21 cellular contexts compared by ENCODE assay signal in the genomic region with DNA sequence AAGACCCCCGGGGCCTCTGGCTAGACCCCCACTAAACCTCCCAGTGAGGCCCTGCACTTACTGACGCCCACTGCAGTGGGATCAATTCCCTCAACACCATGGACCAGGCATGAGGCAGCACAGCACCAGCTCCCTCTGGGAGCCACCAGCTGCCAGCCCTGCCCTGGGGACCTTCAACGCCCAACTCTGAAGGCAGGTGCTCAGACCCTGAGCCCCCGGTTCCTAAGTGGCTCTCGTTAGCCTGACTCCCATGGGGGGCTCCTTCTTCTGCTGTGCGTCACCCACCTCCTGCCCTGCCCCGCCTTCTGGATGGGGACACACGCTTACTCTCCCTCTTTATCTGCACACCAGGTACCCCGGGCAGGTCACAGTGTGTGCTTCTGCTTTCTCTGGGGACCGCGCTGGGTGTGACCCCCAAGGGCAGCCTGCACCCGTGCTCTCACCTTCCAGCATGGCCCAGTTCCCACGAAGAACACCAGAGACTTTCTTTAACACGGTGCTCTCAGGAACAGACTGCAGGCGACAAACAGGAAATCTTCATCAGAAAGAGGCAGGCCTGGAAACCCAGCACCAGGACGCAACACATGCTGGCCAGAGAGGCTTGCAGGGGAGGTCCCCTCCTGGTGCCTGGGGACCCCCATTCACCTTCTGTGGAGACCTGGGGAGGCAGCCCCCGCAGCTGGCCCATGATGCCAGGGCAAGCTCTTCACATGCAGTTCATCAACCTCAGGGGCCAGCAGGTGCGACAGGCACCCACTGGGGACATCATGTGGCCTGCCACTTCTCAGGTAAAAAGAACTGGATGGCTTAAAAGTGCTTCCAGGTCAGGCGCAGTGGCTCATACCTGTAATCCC.
DNase-seq lines count a peak whose midpoint lies in the region; ATAC-seq and TF ChIP-seq lines count a peak whose summit lies in the region.
"Had no signal": no experiment of that assay in that cellular context is flagged by ENCODE, and none has a peak within 500 bp of the region (broad histone marks: within the 10 kb centered on the region; RNA-seq: fewer than 3 reads in every experiment).

No MANE protein-coding gene starts in this region.

- ATAC-seq in memory B cell (ENCODE audit: low read depth): no peak
- no peak for ATAC-seq in HG03521 (IDR thresholded peaks at IDR 0.05; ENCODE audit: unreplicated experiment)
- ATAC-seq: Right ventricle myocardium inferior had no signal

- H3K9me3 Mint-ChIP-seq in memory B cell: peaks cover 5% of the 10 kb centered on the region
- H3K9me3 Mint-ChIP-seq: CD4-positive, alpha-beta T cell had no signal

- H3K27me3 Mint-ChIP-seq in memory B cell: no peaks in the 10 kb centered on the region
- H3K27me3 Mint-ChIP-seq: CD4-positive, alpha-beta T cell had no signal

- peaks cover 90% of the 10 kb centered on the region for H3K36me3 ChIP-seq in BLaER1

- H3K9ac ChIP-seq in BLaER1: peak overlapping the region; percentile 51

- H3K27me3 ChIP-seq in BLaER1: no peaks in the 10 kb centered on the region
- H3K27me3 ChIP-seq: BE2C, SJSA1 had no signal

- peaks cover 90% of the 10 kb centered on the region for H3K4me1 ChIP-seq in BLaER1
- H3K4me1 ChIP-seq: BE2C, SJSA1 had no signal

- H3K27ac ChIP-seq in BLaER1: peak overlapping the region; percentile 75
- H3K27ac ChIP-seq in VCaP: 0 out of 2 replicates have a peak overlapping the region, but pooled peaks have one; percentile 4
- H3K27ac ChIP-seq: SJSA1 had no signal

- H3K4me3 Mint-ChIP-seq in memory B cell: no peak overlapping the region
- H3K4me3 Mint-ChIP-seq: CD4-positive, alpha-beta T cell had no signal

- no peaks in the 10 kb centered on the region for H3K9me3 ChIP-seq in BLaER1
- H3K9me3 ChIP-seq: BE2C, SJSA1 had no signal

- H4K20me1 ChIP-seq in BLaER1: peaks cover 98% of the 10 kb centered on the region

- TF ChIP-seq CTCF in VCaP (conservative IDR thresholded peaks at IDR 0.05): no peak

- peaks cover 4% of the 10 kb centered on the region for H3K4me1 Mint-ChIP-seq in memory B cell

- peaks cover 29% of the 10 kb centered on the region for H3K36me3 Mint-ChIP-seq in memory B cell

- H3K4me2 ChIP-seq in BLaER1: peak overlapping the region; percentile 86

- peak; percentile 76 for DNase-seq in D341Med (ENCODE audit: low spot score)
- no peak for DNase-seq in memory B cell (ENCODE audit: low spot score in 2 of 2)
- no peak for DNase-seq in T-helper 2 cell
- DNase-seq in NCI-H146 treated with DMSO at 0.1 percent for 48 hours (lab: John Stamatoyannopoulos, UW; ENCODE audit: unreplicated experiment): no peak
- DNase-seq: BE2C; CD4-positive, alpha-beta T cell; COR-L47; DMS 273 treated with DMSO at 0.1 percent for 48 hours; DND-41; IMR-90; NCI-H1105; NCI-H1694 treated with DMSO at 0.1 percent for 48 hours; NCI-H446; NCI-H526; OCI-M1; T-helper 1 cell had no signal

- peak overlapping the region; percentile 24 for H3K27ac Mint-ChIP-seq in memory B cell
- H3K27ac Mint-ChIP-seq: CD4-positive, alpha-beta T cell had no signal

- peak overlapping the region; percentile 41; the same call in 1 of the 2 replicates for H3K4me3 ChIP-seq in BLaER1
- H3K4me3 ChIP-seq: SJSA1 had no signal
